ENCODE assay signal across 12 cellular contexts in genomic region chr20:17985388-17986018, GRCh38.
"Had no signal": no experiment of that assay in that cellular context is flagged by ENCODE, and none has a peak within 500 bp of the region (broad histone marks: within the 10 kb centered on the region; RNA-seq: fewer than 3 reads in every experiment).

No MANE protein-coding gene starts in this region.

- ATAC-seq: activated CD4-positive, CD25-positive, alpha-beta regulatory T cell treated with anti-CD3 and anti-CD28 coated beads, Interleukin-2, amount 50 U/mL, for 24 hours; naive thymus-derived CD4-positive, alpha-beta T cell had no signal

- DNase-seq: activated CD4-positive, alpha-beta T cell treated with anti-CD3 and anti-CD28 coated beads, Interleukin-2, amount 50 U/mL, for 1 hour; activated naive CD4-positive, alpha-beta T cell treated with anti-CD3 and anti-CD28 coated beads, Interleukin-2, amount 10 ng/mL, durations not matched to agents 7 days and 5 days; glutamatergic neuron; kidney glomerular epithelial cell; naive thymus-derived CD4-positive, alpha-beta T cell; pancreas; stimulated activated CD4-positive, alpha-beta T cell treated with anti-CD3 and anti-CD28 coated beads, Interleukin-15, amount 100 ng/mL, for 24 hours; stimulated activated CD4-positive, alpha-beta T cell treated with anti-CD3 and anti-CD28 coated beads, Interleukin-4, amount 100 ng/mL, for 1 hour; stimulated activated naive CD4-positive, alpha-beta T cell treated with Interleukin-2 at 50 U/mL for 16 hours; substantia nigra had no signal

- H3K27ac ChIP-seq: pancreas, tibial nerve had no signal

- H3K9me3 ChIP-seq: pancreas, tibial nerve had no signal

- H3K4me3 ChIP-seq: pancreas, tibial nerve had no signal

- H3K4me1 ChIP-seq: pancreas, tibial nerve had no signal

- H3K27me3 ChIP-seq: pancreas, tibial nerve had no signal
